In the genomic region with DNA sequence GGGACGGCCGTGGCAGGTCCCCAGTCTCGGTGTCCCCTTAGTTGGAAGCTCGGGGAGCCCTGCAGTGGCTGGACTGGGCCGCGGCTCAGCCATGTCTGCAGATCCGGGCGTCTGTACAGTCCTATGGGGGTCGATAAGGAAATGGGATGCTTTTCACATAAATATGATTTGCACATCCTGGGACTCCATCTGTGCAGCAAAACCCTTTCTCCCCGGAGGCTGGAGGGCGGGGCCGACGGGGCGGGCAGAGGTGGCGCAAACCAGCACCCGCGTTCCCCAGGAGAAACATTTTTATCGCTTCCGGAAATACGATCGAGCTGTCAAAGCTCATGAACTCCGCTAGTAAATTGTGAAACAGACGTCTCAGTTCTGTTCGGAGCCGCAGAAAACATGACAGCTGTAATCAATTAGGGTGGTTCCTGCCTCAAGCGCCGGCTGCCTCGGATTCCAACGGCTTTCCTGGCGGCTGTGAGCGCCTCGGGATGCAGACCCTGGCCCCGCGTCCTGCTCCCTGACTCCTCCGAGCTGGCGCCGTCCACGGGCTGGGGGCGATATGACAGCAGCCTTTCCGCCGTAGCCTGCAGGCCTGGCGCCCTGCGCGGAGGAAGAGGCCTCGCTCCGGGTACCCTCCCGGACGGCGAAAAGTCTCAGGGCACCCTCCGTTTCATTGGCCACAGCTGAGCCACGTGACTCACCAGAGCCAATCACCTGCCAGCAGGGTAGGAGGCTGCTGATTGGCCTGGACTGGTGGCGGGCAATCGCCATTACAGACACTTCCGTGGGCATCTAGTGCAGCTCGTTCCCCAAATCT, we compare ENCODE assay signal across 10 cellular contexts. TPM values are rescaled to one million over a fixed set of nuclear protein-coding genes. Genes with fewer than 3 reads are reported as not detected.
DNase-seq lines count a peak whose midpoint lies in the region; ATAC-seq, FAIRE-seq and TF ChIP-seq lines count a peak whose summit lies in the region.
"Had no signal": no experiment of that assay in that cellular context is flagged by ENCODE, and none has a peak within 500 bp of the region (broad histone marks: within the 10 kb centered on the region; RNA-seq: fewer than 3 reads in every experiment).

No MANE protein-coding gene starts in this region.

- no peak overlapping the region for H3K27ac ChIP-seq in right cardiac atrium (ENCODE audit: low read length)

- intact Hi-C loops in natural killer cell (cut with micrococcal nuclease) (no loop called here), right cardiac atrium (cut with DNase I) (no loop called here)

- no peak for FAIRE-seq in urothelium cell line (lab: Jason Lieb, UNC)
- FAIRE-seq: GM12891 had no signal

- H3K4me3 Mint-ChIP-seq in natural killer cell: peak overlapping the region; percentile 28
- H3K4me3 Mint-ChIP-seq in natural killer cell treated with Interleukin-12 subunit alpha and Interleukin-12 subunit beta and Interleukin-15 and Interleukin-18, amount 100 ng/mL, for 72 hours: no peak overlapping the region

- H3K9me3 ChIP-seq in right cardiac atrium (ENCODE audit: control insufficient read depth, low read length): no peaks in the 10 kb centered on the region

- no peaks in the 10 kb centered on the region for H3K27me3 ChIP-seq in right cardiac atrium (ENCODE audit: control insufficient read depth, insufficient read depth)

- H3K4me1 ChIP-seq in right cardiac atrium (ENCODE audit: control insufficient read depth, insufficient read depth, low read length): no peaks in the 10 kb centered on the region

- H3K36me3 Mint-ChIP-seq in natural killer cell: no peaks in the 10 kb centered on the region
- H3K36me3 Mint-ChIP-seq in natural killer cell treated with Interleukin-12 subunit alpha and Interleukin-12 subunit beta and Interleukin-15 and Interleukin-18, amount 100 ng/mL, for 72 hours: no peaks in the 10 kb centered on the region
- H3K36me3 Mint-ChIP-seq: CD14-positive monocyte had no signal

- DNase-seq in natural killer cell (no peak), UCSD-AML1 (lab: John Stamatoyannopoulos, UW; ENCODE audit: unreplicated experiment) (peak; percentile 79), right cardiac atrium (peak; percentile 33 to 74 (median 70)), urothelium cell line (ENCODE audit: low spot score) (peak; percentile 79), NCI-H1092 (lab: John Stamatoyannopoulos, UW) (no peak), NCI-H446 (lab: John Stamatoyannopoulos, UW) (no peak)
- DNase-seq in natural killer cell treated with Interleukin-12 subunit alpha and Interleukin-12 subunit beta and Interleukin-15 and Interleukin-18, amount 100 ng/mL, for 72 hours (ENCODE audit: low spot score): no peak

- 78% methylated on average over 55 of the region's 55 CpGs for WGBS in right cardiac atrium

- H3K4me1 Mint-ChIP-seq in natural killer cell: no peaks in the 10 kb centered on the region
- no peaks in the 10 kb centered on the region for H3K4me1 Mint-ChIP-seq in natural killer cell treated with Interleukin-12 subunit alpha and Interleukin-12 subunit beta and Interleukin-15 and Interleukin-18, amount 100 ng/mL, for 72 hours (ENCODE audit: low read depth in 2 of 2)
- H3K4me1 Mint-ChIP-seq: CD14-positive monocyte had no signal

- TF ChIP-seq CTCF in natural killer cell (IDR thresholded peaks at IDR 0.05): no peak

- H3K27ac Mint-ChIP-seq in natural killer cell: no peak overlapping the region
- H3K27ac Mint-ChIP-seq in natural killer cell treated with Interleukin-12 subunit alpha and Interleukin-12 subunit beta and Interleukin-15 and Interleukin-18, amount 100 ng/mL, for 72 hours: no peak overlapping the region
- H3K27ac Mint-ChIP-seq: CD14-positive monocyte had no signal

- no peak overlapping the region for H3K4me3 ChIP-seq in right cardiac atrium (ENCODE audit: low read length)

- ATAC-seq in natural killer cell (peak in 1 of 3 donors; percentile 51), right cardiac atrium (peak; percentile 24 to 54), HG02970 (IDR thresholded peaks at IDR 0.05; ENCODE audit: low FRiP score, unreplicated experiment) (no peak)
- no peak for ATAC-seq in natural killer cell treated with Interleukin-12 subunit alpha and Interleukin-12 subunit beta and Interleukin-15 and Interleukin-18, amount 100 ng/mL, for 72 hours

- no peaks in the 10 kb centered on the region for H3K9me3 Mint-ChIP-seq in natural killer cell
- H3K9me3 Mint-ChIP-seq in natural killer cell treated with Interleukin-12 subunit alpha and Interleukin-12 subunit beta and Interleukin-15 and Interleukin-18, amount 100 ng/mL, for 72 hours: no peaks in the 10 kb centered on the region

- H3K27me3 Mint-ChIP-seq in natural killer cell (ENCODE audit: low read depth in 2 of 2): peaks cover 10% of the 10 kb centered on the region in 2 donors
- peaks cover 0 to 8% of the 10 kb centered on the region in 2 donors for H3K27me3 Mint-ChIP-seq in natural killer cell treated with Interleukin-12 subunit alpha and Interleukin-12 subunit beta and Interleukin-15 and Interleukin-18, amount 100 ng/mL, for 72 hours

RNA-seq across cellular contexts. Expression of a gene that starts 23.0 kb away (rescaled TPM):
- total RNA-seq in natural killer cell (not detected), right cardiac atrium (under 1 TPM in 1 of 4 donors, not detected in 3; 0.17 TPM)
- not detected for total RNA-seq in natural killer cell treated with Interleukin-12 subunit alpha and Interleukin-12 subunit beta and Interleukin-15 and Interleukin-18, amount 100 ng/mL, for 72 hours
- polyA plus RNA-seq in right cardiac atrium: 0.34 TPM
- polyA plus RNA-seq: CD14-positive monocyte had no signal

Comparison
In these comparisons a context has a peak if more than half of its experiments do, and no peak if none do; other contexts are left out.
1. ATAC-seq: peak in right cardiac atrium (2 of 2); none in natural killer cell treated with Interleukin-12 subunit alpha and Interleukin-12 subunit beta and Interleukin-15 and Interleukin-18, amount 100 ng/mL, for 72 hours (0 of 2) and HG02970 (single experiment).
2. DNase-seq: peak in UCSD-AML1 (single experiment), right cardiac atrium (3 of 3) and urothelium cell line (single experiment); none in natural killer cell (single experiment), natural killer cell treated with Interleukin-12 subunit alpha and Interleukin-12 subunit beta and Interleukin-15 and Interleukin-18, amount 100 ng/mL, for 72 hours (single experiment), NCI-H1092 (single experiment) and NCI-H446 (0 of 2).